In genomic region chr1:41056907-41057306, GRCh38 we compare ENCODE assay signal across 26 cellular contexts. TPM values are rescaled to one million over a fixed set of nuclear protein-coding genes. Genes with fewer than 3 reads are reported as not detected.
"Had no signal": no experiment of that assay in that cellular context is flagged by ENCODE, and none has a peak within 500 bp of the region (broad histone marks: within the 10 kb centered on the region; RNA-seq: fewer than 3 reads in every experiment).

No MANE protein-coding gene starts in this region.

- H3K4me1 ChIP-seq: ascending aorta, breast epithelium, esophagus squamous epithelium, gastroesophageal sphincter had no signal

- H3K36me3 ChIP-seq: breast epithelium had no signal

- H3K27me3 ChIP-seq: ascending aorta, breast epithelium, esophagus squamous epithelium, gastroesophageal sphincter, heart right ventricle had no signal

- H3K9me3 ChIP-seq: ascending aorta, esophagus squamous epithelium, gastroesophageal sphincter had no signal

- ATAC-seq: activated naive CD4-positive, alpha-beta T cell treated with anti-CD3 and anti-CD28 coated beads, Interleukin-2, amount 50 U/mL, for 72 hours; activated T-cell treated with anti-CD3 and anti-CD28 coated beads, Interleukin-2, amount 50 U/mL, for 72 hours; gastroesophageal sphincter; heart right ventricle had no signal

- H3K4me3 ChIP-seq: ascending aorta, breast epithelium, esophagus squamous epithelium, gastroesophageal sphincter, heart right ventricle had no signal

- H3K27ac ChIP-seq: ascending aorta, breast epithelium, epithelial cell of prostate, esophagus squamous epithelium, gastroesophageal sphincter, heart right ventricle had no signal

- DNase-seq: activated CD4-positive, alpha-beta memory T cell treated with anti-CD3 and anti-CD28 coated beads, Interleukin-2, amount 10 ng/mL, durations not matched to agents 7 days and 5 days; activated CD4-positive, alpha-beta T cell treated with anti-CD3 and anti-CD28 coated beads for 1 hour; activated CD4-positive, alpha-beta T cell treated with anti-CD3 and anti-CD28 coated beads for 4 hours; activated CD4-positive, alpha-beta T cell treated with anti-CD3 and anti-CD28 coated beads, Interleukin-2, amount 10 ng/mL, durations not matched to agents 7 days and 5 days; activated CD4-positive, alpha-beta T cell treated with anti-CD3 and anti-CD28 coated beads, Interleukin-2, amount 50 U/mL, for 4 hours; activated CD8-positive, alpha-beta memory T cell treated with anti-CD3 and anti-CD28 coated beads, Interleukin-2, amount 50 U/mL, for 48 hours; activated gamma-delta T cell; activated naive CD4-positive, alpha-beta T cell; activated naive CD4-positive, alpha-beta T cell treated with anti-CD3 and anti-CD28 coated beads, Interleukin-2, amount 10 ng/mL, durations not matched to agents 7 days and 5 days; activated naive CD8-positive, alpha-beta T cell treated with anti-CD3 and anti-CD28 coated beads, Interleukin-2, amount 10 ng/mL, durations not matched to agents 7 days and 5 days; activated T-cell treated with anti-CD3 and anti-CD28 coated beads for 4 hours; activated T-cell treated with anti-CD3 and anti-CD28 coated beads, Interleukin-2, amount 50 U/mL, for 24 hours; activated T-cell treated with anti-CD3 and anti-CD28 coated beads, Interleukin-2, amount 50 U/mL, for 72 hours; caudate nucleus; cortex of kidney; dermis blood vessel endothelial cell; effector CD8-positive, alpha-beta T cell; esophagus squamous epithelium; foreskin melanocyte; heart right ventricle; T-helper 2 cell had no signal

RNA-seq across cellular contexts. Expression of gene SLFNL1, which starts 35.4 kb away (rescaled TPM):
- total RNA-seq: ascending aorta had no signal
